Comparison of ENCODE assay signal across 8 cellular contexts in the genomic region with DNA sequence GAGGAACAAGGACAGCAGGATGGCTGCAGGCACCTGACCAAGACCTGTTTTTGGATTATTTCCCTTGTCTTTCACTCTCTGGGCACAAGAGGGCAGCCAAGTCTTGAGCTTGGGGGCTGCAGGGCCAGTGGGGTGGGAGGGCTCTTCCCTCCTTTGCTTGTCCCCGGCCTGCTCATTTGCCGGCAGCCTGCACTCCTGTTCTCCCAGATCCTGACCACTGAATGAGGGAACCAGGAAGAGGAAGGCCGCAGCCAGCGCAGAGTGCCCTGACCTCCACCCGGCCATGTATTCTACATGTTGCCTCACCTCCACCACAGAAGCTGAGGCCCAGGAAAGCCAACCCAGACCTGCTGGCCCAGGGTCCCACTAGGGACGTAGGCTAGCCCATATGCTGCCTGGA. TPM values are rescaled to one million over a fixed set of nuclear protein-coding genes. Genes with fewer than 3 reads are reported as not detected.
DNase-seq lines count a peak whose midpoint lies in the region; ATAC-seq, FAIRE-seq and TF ChIP-seq lines count a peak whose summit lies in the region.

No MANE protein-coding gene starts in this region.

- DNase-seq in D721Med (ENCODE audit: insufficient read length, low spot score) = no peak
- DNase-seq in HuH-7 (ENCODE audit: low spot score) = peak; percentile 80
- DNase-seq in OCI-M1 (lab: John Stamatoyannopoulos, UW) = peak; percentile 85
- DNase-seq in ecto neural progenitor cell (ENCODE audit: low spot score) = peak; percentile 84
- peak; percentile 92 for DNase-seq in myocyte (ENCODE audit: low read depth)
- no peak for DNase-seq in foreskin melanocyte

- TF ChIP-seq CTCF in D721Med (IDR thresholded peaks at IDR 0.05; ENCODE audit: insufficient read depth, missing control alignments) = peak; percentile 68

- FAIRE-seq in D721Med (lab: Jason Lieb, UNC) = no peak

- no peak for ATAC-seq in GM19328 (IDR thresholded peaks at IDR 0.05; ENCODE audit: unreplicated experiment)
- ATAC-seq in GM18520 (IDR thresholded peaks at IDR 0.05; ENCODE audit: unreplicated experiment) = no peak

RNA-seq across cellular contexts. Expression of gene NNMT, which starts 15.5 kb away (rescaled TPM):
- total RNA-seq in myocyte = 921 and 1,107 TPM in 2 replicates
- 2,128 TPM for polyA plus RNA-seq in myocyte (2012)

Comparison
In these comparisons a context has a peak if more than half of its experiments do, and no peak if none do; other contexts are left out.
1. DNase-seq: peak in HuH-7 (single experiment), OCI-M1 (single experiment), ecto neural progenitor cell (single experiment) and myocyte (single experiment); none in D721Med (single experiment) and foreskin melanocyte (single experiment).